Comparison of ENCODE assay signal across 8 cellular contexts in the genomic region with DNA sequence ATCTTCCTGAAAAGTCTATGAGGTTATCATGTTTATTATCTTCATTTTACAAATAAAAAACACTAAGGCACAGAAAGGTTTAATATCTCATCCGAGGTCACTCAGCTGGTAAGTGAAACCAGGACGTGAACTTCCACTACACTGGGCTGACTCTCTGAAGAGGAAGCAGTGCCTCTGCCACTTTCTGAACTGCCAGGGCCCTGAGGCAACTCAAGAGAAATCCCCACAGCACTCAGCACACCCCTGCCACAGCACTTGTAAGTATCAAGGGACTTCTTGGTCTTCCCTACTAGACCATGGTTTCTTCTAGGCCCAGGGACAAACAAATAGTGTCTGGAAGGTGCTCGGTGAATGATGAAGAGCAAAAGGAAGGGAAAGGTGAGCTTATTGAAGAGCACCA. TPM values are rescaled to one million over a fixed set of nuclear protein-coding genes. Genes with fewer than 3 reads are reported as not detected.
A peak's percentile ranks its signal among the peaks of the same experiment; 100 is the strongest.
DNase-seq lines count a peak whose midpoint lies in the region; ATAC-seq and TF ChIP-seq lines count a peak whose summit lies in the region.
"Had no signal": no experiment of that assay in that cellular context is flagged by ENCODE, and none has a peak within 500 bp of the region (broad histone marks: within the 10 kb centered on the region; RNA-seq: fewer than 3 reads in every experiment).

No MANE protein-coding gene starts in this region.

- peaks cover 22 to 27% (median 24%) of the 10 kb centered on the region in 3 donors for H3K4me1 Mint-ChIP-seq in IgD-negative memory B cell
- H3K4me1 Mint-ChIP-seq in CD4-positive, alpha-beta T cell (ENCODE audit: low read depth): no peaks in the 10 kb centered on the region

- no peaks in the 10 kb centered on the region for H3K9me3 ChIP-seq in tibial artery
- no peaks in the 10 kb centered on the region for H3K9me3 ChIP-seq in trophoblast cell (ENCODE audit: insufficient read depth, low read depth, low read length)
- no peaks in the 10 kb centered on the region for H3K9me3 ChIP-seq in CD4-positive, alpha-beta T cell (ENCODE audit: control insufficient read depth, low read length)

- peak overlapping the region; percentile 5 to 92 (median 82) for H3K27ac Mint-ChIP-seq in IgD-negative memory B cell
- no peak overlapping the region for H3K27ac Mint-ChIP-seq in CD4-positive, alpha-beta T cell

- POLR2A ChIA-PET in CD4-positive, alpha-beta T cell (lab: Charles Lee): no interaction called here

- no peak overlapping the region for H2BK120ac ChIP-seq in trophoblast cell (ENCODE audit: insufficient read depth, low read length, poor library complexity)

- H4K91ac ChIP-seq in trophoblast cell (ENCODE audit: low read depth, low read length): no peak overlapping the region

- DNase-seq in fibroblast of gingiva (ENCODE audit: low read depth): peak; percentile 17
- DNase-seq in tibial artery: no peak
- DNase-seq in trophoblast cell: no peak
- no peak for DNase-seq in CD4-positive, alpha-beta T cell
- DNase-seq in HCEC 1CT: no peak
- DNase-seq: NCI-H2107 had no signal

- CTCF ChIA-PET in CD4-positive, alpha-beta T cell (lab: Charles Lee): no interaction called here

- H3K79me2 ChIP-seq in trophoblast cell (ENCODE audit: control insufficient read depth, insufficient read depth, low read length, poor library complexity): no peaks in the 10 kb centered on the region

- WGBS in trophoblast cell (ENCODE audit: extremely low coverage, insufficient coverage, insufficient read length): no CpG with 5 or more reads among the region's 3 CpGs

- H3K79me1 ChIP-seq in trophoblast cell (ENCODE audit: low read length): peaks cover 2% of the 10 kb centered on the region

- no peak overlapping the region for H4K12ac ChIP-seq in trophoblast cell (ENCODE audit: low read depth, low read length)

- H3K27me3 Mint-ChIP-seq in IgD-negative memory B cell: no peaks in the 10 kb centered on the region
- peaks cover 5% of the 10 kb centered on the region for H3K27me3 Mint-ChIP-seq in CD4-positive, alpha-beta T cell

- H4K8ac ChIP-seq in trophoblast cell (ENCODE audit: low read depth, low read length): no peak overlapping the region

- no peak overlapping the region for H2BK12ac ChIP-seq in trophoblast cell (ENCODE audit: low read length)

- no peak for TF ChIP-seq CTCF in tibial artery (IDR thresholded peaks at IDR 0.05)
- no peak for TF ChIP-seq CTCF in CD4-positive, alpha-beta T cell (IDR thresholded peaks at IDR 0.05)

- no peak overlapping the region for H2BK5ac ChIP-seq in trophoblast cell (ENCODE audit: low read depth, low read length, poor library complexity)

- peak overlapping the region in 3 of 4 donors; percentile 14 to 85 (median 84) for H3K4me3 Mint-ChIP-seq in IgD-negative memory B cell
- H3K4me3 Mint-ChIP-seq in CD4-positive, alpha-beta T cell: no peak overlapping the region

- no peaks in the 10 kb centered on the region for H3K9me3 Mint-ChIP-seq in IgD-negative memory B cell
- no peaks in the 10 kb centered on the region for H3K9me3 Mint-ChIP-seq in CD4-positive, alpha-beta T cell

- ATAC-seq in GM21381 (IDR thresholded peaks at IDR 0.05; ENCODE audit: unreplicated experiment): peak; percentile 91
- no peak for ATAC-seq in CD4-positive, alpha-beta T cell (ENCODE audit: poor library complexity)

- H3K36me3 ChIP-seq in tibial artery (peaks cover 3 to 21% (median 11%) of the 10 kb centered on the region in 3 donors), trophoblast cell (ENCODE audit: control insufficient read depth in 1 of 2, insufficient read depth in 2 of 2, low read length in 2 of 2) (peaks cover 11 to 14% of the 10 kb centered on the region in 2 experiments)

- H3K14ac ChIP-seq in trophoblast cell (ENCODE audit: low read length): no peak overlapping the region

- no peak overlapping the region for H3K4me3 ChIP-seq in tibial artery
- no peak overlapping the region for H3K4me3 ChIP-seq in trophoblast cell (ENCODE audit: low read depth, low read length)

- H3K27me3 ChIP-seq in tibial artery (no peaks in the 10 kb centered on the region), trophoblast cell (ENCODE audit: insufficient read depth, low read length) (no peaks in the 10 kb centered on the region)
- H3K27me3 ChIP-seq in CD4-positive, alpha-beta T cell (ENCODE audit: control insufficient read depth, insufficient read depth, low read length): no peaks in the 10 kb centered on the region

- intact Hi-C loops in tibial artery (cut with DNase I; ENCODE audit: low total_unique reads): no loop called here
- intact Hi-C loops in CD4-positive, alpha-beta T cell (cut with DNase I, micrococcal nuclease): no loop called here

- H3K27ac ChIP-seq in tibial artery: peak overlapping the region; percentile 66 to 75
- H3K27ac ChIP-seq in trophoblast cell (ENCODE audit: low read depth, low read length): no peak overlapping the region
- H3K27ac ChIP-seq in CD4-positive, alpha-beta T cell (ENCODE audit: low read depth, low read length): no peak overlapping the region

- no peak overlapping the region for H3K9ac ChIP-seq in trophoblast cell (ENCODE audit: low read length)

- H3K4me1 ChIP-seq in tibial artery: peaks cover 5 to 67% (median 60%) of the 10 kb centered on the region in 4 donors
- H3K4me1 ChIP-seq in trophoblast cell (ENCODE audit: control insufficient read depth in 1 of 2, insufficient read depth in 2 of 2, low read length in 2 of 2): peaks cover 3 to 9% of the 10 kb centered on the region in 2 experiments

- H3K23ac ChIP-seq in trophoblast cell (ENCODE audit: low read length): no peak overlapping the region

- H3K36me3 Mint-ChIP-seq in IgD-negative memory B cell: no peaks in the 10 kb centered on the region
- H3K36me3 Mint-ChIP-seq in CD4-positive, alpha-beta T cell (ENCODE audit: low read depth): no peaks in the 10 kb centered on the region

- H3K4me2 ChIP-seq in trophoblast cell (ENCODE audit: low read length): no peak overlapping the region

- no peak overlapping the region for H3K18ac ChIP-seq in trophoblast cell (ENCODE audit: low read length)

- no peak overlapping the region for H2AK5ac ChIP-seq in trophoblast cell (ENCODE audit: low read length)

- no peak overlapping the region for H2AFZ ChIP-seq in trophoblast cell (ENCODE audit: insufficient read depth, low read length, poor library complexity)

- no peak overlapping the region for H3K4ac ChIP-seq in trophoblast cell (ENCODE audit: low read depth, low read length)

RNA-seq across cellular contexts. Expression of gene RPL27A, which starts 49.7 kb away (rescaled TPM):
- polyA plus RNA-seq in IgD-negative memory B cell: 4,311 TPM
- polyA plus RNA-seq in trophoblast cell (2013): 1,657 and 1,703 TPM in 2 replicates
- 1,000 to 10,000 TPM; 1,667 to 1,721 TPM for total RNA-seq in CD4-positive, alpha-beta T cell

RNA-seq across cellular contexts. Expression of gene TRIM66, which starts 49.8 kb away (rescaled TPM):
- 0.75 TPM for polyA plus RNA-seq in IgD-negative memory B cell
- 1.4 and 1.7 TPM in 2 replicates for polyA plus RNA-seq in trophoblast cell (2013)
- total RNA-seq in CD4-positive, alpha-beta T cell: 1 to 10 TPM; 6.8 to 9.8 TPM

Comparison
In these comparisons a context has a peak if more than half of its experiments do, and no peak if none do; other contexts are left out.
1. H3K27ac ChIP-seq: peak in tibial artery (2 of 2); none in trophoblast cell (single experiment) and CD4-positive, alpha-beta T cell (single experiment).